Comparison of ENCODE assay signal across 8 cellular contexts in the genomic region with DNA sequence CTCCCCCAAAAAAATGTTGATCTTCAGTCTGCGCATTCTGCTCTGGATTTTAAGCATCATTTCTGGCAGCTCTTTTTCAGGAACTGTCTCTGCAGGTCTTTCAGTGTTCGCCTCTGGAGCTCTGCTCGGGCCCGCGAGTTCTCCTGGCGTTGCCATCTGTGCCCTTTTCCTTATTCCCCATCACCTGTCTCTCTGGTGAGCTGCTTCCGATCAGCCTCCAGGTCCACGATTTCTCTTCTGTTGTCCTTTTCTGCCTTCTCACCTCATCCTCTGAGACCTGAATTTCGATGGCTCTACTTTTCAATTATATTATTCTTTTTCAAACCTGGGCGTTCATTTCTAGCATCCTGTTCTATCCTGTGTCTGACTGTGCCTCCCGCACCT. TPM values are rescaled to one million over a fixed set of nuclear protein-coding genes. Genes with fewer than 3 reads are reported as not detected.
DNase-seq lines count a peak whose midpoint lies in the region; ATAC-seq and TF ChIP-seq lines count a peak whose summit lies in the region.

No MANE protein-coding gene starts in this region.

- H3K9me3 Mint-ChIP-seq in activated naive CD4-positive, alpha-beta T cell treated with anti-CD3 and anti-CD28 coated beads, Interleukin-2, amount 10 ng/mL, durations not matched to agents 7 days and 5 days = no peaks in the 10 kb centered on the region
- H3K9me3 Mint-ChIP-seq in type B pancreatic cell = no peaks in the 10 kb centered on the region

- peak overlapping the region; percentile 59 for H3K27ac Mint-ChIP-seq in activated naive CD4-positive, alpha-beta T cell treated with anti-CD3 and anti-CD28 coated beads, Interleukin-2, amount 10 ng/mL, durations not matched to agents 7 days and 5 days
- H3K27ac Mint-ChIP-seq in type B pancreatic cell = peak overlapping the region; percentile 88

- H3K27ac ChIP-seq in lower lobe of right lung = peak overlapping the region; percentile 96

- DNase-seq in activated naive CD4-positive, alpha-beta T cell treated with anti-CD3 and anti-CD28 coated beads, Interleukin-2, amount 10 ng/mL, durations not matched to agents 7 days and 5 days = no peak
- no peak for DNase-seq in activated naive CD4-positive, alpha-beta T cell treated with Interleukin-2 at 50 U/mL for 16 hours
- DNase-seq in astrocyte of the spinal cord (ENCODE audit: low read depth, low spot score) (peak; percentile 13), lower lobe of right lung (no peak), type B pancreatic cell (ENCODE audit: extremely low spot score, unreplicated experiment) (no peak), NCI-H2107 (lab: John Stamatoyannopoulos, UW) (no peak), AG08395 (ENCODE audit: low spot score) (no peak)

- H3K27me3 ChIP-seq in lower lobe of right lung (ENCODE audit: low read depth) = no peaks in the 10 kb centered on the region

- TF ChIP-seq CTCF in astrocyte of the spinal cord (IDR thresholded peaks at IDR 0.05; ENCODE audit: low read depth, low read length) = no peak
- no peak for TF ChIP-seq CTCF in lower lobe of right lung (IDR thresholded peaks at IDR 0.05)
- no peak for TF ChIP-seq CTCF in type B pancreatic cell (conservative IDR thresholded peaks at IDR 0.05)

- peaks cover 19% of the 10 kb centered on the region for H3K4me1 ChIP-seq in lower lobe of right lung

- intact Hi-C loops in lower lobe of right lung (cut with DNase I) = no loop called here

- peaks cover 13% of the 10 kb centered on the region for H3K4me1 Mint-ChIP-seq in activated naive CD4-positive, alpha-beta T cell treated with anti-CD3 and anti-CD28 coated beads, Interleukin-2, amount 10 ng/mL, durations not matched to agents 7 days and 5 days
- peaks cover 18% of the 10 kb centered on the region for H3K4me1 Mint-ChIP-seq in type B pancreatic cell (ENCODE audit: unreplicated experiment)

- peak overlapping the region; percentile 71 for H3K4me3 Mint-ChIP-seq in activated naive CD4-positive, alpha-beta T cell treated with anti-CD3 and anti-CD28 coated beads, Interleukin-2, amount 10 ng/mL, durations not matched to agents 7 days and 5 days
- peak overlapping the region; percentile 88 for H3K4me3 Mint-ChIP-seq in type B pancreatic cell

- no peaks in the 10 kb centered on the region for H3K36me3 Mint-ChIP-seq in activated naive CD4-positive, alpha-beta T cell treated with anti-CD3 and anti-CD28 coated beads, Interleukin-2, amount 10 ng/mL, durations not matched to agents 7 days and 5 days
- peaks cover 11% of the 10 kb centered on the region for H3K36me3 Mint-ChIP-seq in type B pancreatic cell

- no peaks in the 10 kb centered on the region for H3K27me3 Mint-ChIP-seq in activated naive CD4-positive, alpha-beta T cell treated with anti-CD3 and anti-CD28 coated beads, Interleukin-2, amount 10 ng/mL, durations not matched to agents 7 days and 5 days
- H3K27me3 Mint-ChIP-seq in type B pancreatic cell = no peaks in the 10 kb centered on the region

- H3K9me3 ChIP-seq in lower lobe of right lung = no peaks in the 10 kb centered on the region

- in situ Hi-C loops in astrocyte of the spinal cord (cut with HindIII; ENCODE audit: low sequenced_read_pairs) = no loop called here

- CTCF ChIA-PET in activated naive CD4-positive, alpha-beta T cell treated with anti-CD3 and anti-CD28 coated beads, Interleukin-2, amount 10 ng/mL, durations not matched to agents 7 days and 5 days (lab: Charles Lee) = interaction anchor here (0.6 to 2.0 kb wide), 5 partner anchors 24 to 245 kb away, joined by 3 to 10 read pairs (median 4); no protein-coding TSS in a partner anchor

- H3K36me3 ChIP-seq in lower lobe of right lung = no peaks in the 10 kb centered on the region

- peak in 1 of 2 donors; percentile 0 for ATAC-seq in lower lobe of right lung
- no peak for ATAC-seq in HG03095 (IDR thresholded peaks at IDR 0.05; ENCODE audit: unreplicated experiment)

- H3K4me3 ChIP-seq in astrocyte of the spinal cord (ENCODE audit: low read depth, low read length) (peak overlapping the region; percentile 76), lower lobe of right lung (peak overlapping the region; percentile 70)

RNA-seq across cellular contexts. Expression of a gene that starts 0.6 kb away (rescaled TPM):
- total RNA-seq in lower lobe of right lung = 51.6 TPM
- total RNA-seq in type B pancreatic cell (ENCODE audit: low replicate concordance) = 83.9 and 85.2 TPM in 2 replicates

RNA-seq across cellular contexts. Expression of a gene that starts 41.7 kb away (rescaled TPM):
- 161 TPM for total RNA-seq in lower lobe of right lung
- total RNA-seq in type B pancreatic cell (ENCODE audit: low replicate concordance) = 164 and 201 TPM in 2 replicates
